8 cellular contexts compared by ENCODE assay signal in genomic region chr12:72346331-72346944, GRCh38.
DNase-seq lines count a peak whose midpoint lies in the region; ATAC-seq, FAIRE-seq and TF ChIP-seq lines count a peak whose summit lies in the region.

No MANE protein-coding gene starts in this region.

- H3K36me3 Mint-ChIP-seq in MCF 10A (ENCODE audit: insufficient read depth, unreplicated experiment), result no peaks in the 10 kb centered on the region

- H3K27me3 ChIP-seq in kidney epithelial cell (ENCODE audit: control insufficient read depth, insufficient read depth, low read length), result no peaks in the 10 kb centered on the region

- H3K79me2 ChIP-seq in OCI-LY7 (ENCODE audit: insufficient read depth, low read depth, low read length), result no peaks in the 10 kb centered on the region

- POLR2A ChIA-PET in OCI-LY7 (lab: Charles Lee), result no interaction called here
- POLR2A ChIA-PET in MCF 10A (lab: Yijun Ruan, JAX), result no interaction called here

- H3K4me3 ChIP-seq in Jurkat, Clone E6-1 (ENCODE audit: low read length), result no peak overlapping the region
- H3K4me3 ChIP-seq in OCI-LY7 (ENCODE audit: low read depth, low read length, poor library complexity, severe bottlenecking) (no peak overlapping the region), kidney epithelial cell (ENCODE audit: low read depth, low read length) (no peak overlapping the region)

- no peaks in the 10 kb centered on the region for H3K9me2 ChIP-seq in OCI-LY7 (ENCODE audit: insufficient read depth, low read length)

- no peak overlapping the region for H2AFZ ChIP-seq in OCI-LY7 (ENCODE audit: low read length)

- ATAC-seq in Right ventricle myocardium inferior, result peak; percentile 50
- ATAC-seq in stimulated activated naive CD8-positive, alpha-beta T cell treated with anti-CD3 and anti-CD28 coated beads, Interleukin-15, Interleukin-2, amounts not matched to agents 100 U/mL and 50 U/mL, for 24 hours, result peak; percentile 63

- H3K27ac ChIP-seq in OCI-LY7 (ENCODE audit: low read depth, low read length, poor library complexity, severe bottlenecking), result no peak overlapping the region

- H3K4me2 ChIP-seq in OCI-LY7 (ENCODE audit: low read length), result no peak overlapping the region

- H3K4me3 Mint-ChIP-seq in MCF 10A (ENCODE audit: unreplicated experiment), result no peak overlapping the region

- TF ChIP-seq POLR2A in H54 (IDR thresholded peaks at IDR 0.05; ENCODE audit: low read depth, low read length), result no peak

- no peaks in the 10 kb centered on the region for H3K4me1 ChIP-seq in OCI-LY7 (ENCODE audit: insufficient read depth, low read length, poor library complexity, severe bottlenecking)

- no peaks in the 10 kb centered on the region for H3K9me3 ChIP-seq in OCI-LY7 (ENCODE audit: low read length)

- BruUV-seq in OCI-LY7 (replicated peaks; lab: Mats Ljungman, UMichigan) (no TSS peak), MCF 10A (replicated peaks; lab: Mats Ljungman, UMichigan) (no TSS peak)

- H3K9me3 Mint-ChIP-seq in MCF 10A (ENCODE audit: unreplicated experiment), result no peaks in the 10 kb centered on the region

- no peaks in the 10 kb centered on the region for H4K20me1 ChIP-seq in OCI-LY7 (ENCODE audit: insufficient read depth, low read length)

- FAIRE-seq in H54 (lab: Jason Lieb, UNC), result peak; percentile 92

- H3K4me1 Mint-ChIP-seq in MCF 10A (ENCODE audit: insufficient read depth, unreplicated experiment), result no peaks in the 10 kb centered on the region

- DNase-seq in Right ventricle myocardium inferior (ENCODE audit: missing footprints), result no peak
- no peak for DNase-seq in cardiac septum (ENCODE audit: low spot score)
- peak; percentile 11 for DNase-seq in H54 (ENCODE audit: insufficient read length, low spot score)
- peak; percentile 79 for DNase-seq in Jurkat, Clone E6-1 (ENCODE audit: low read depth, low spot score)
- DNase-seq in OCI-LY7 (ENCODE audit: low spot score), result peak; percentile 73
- DNase-seq in MCF 10A (ENCODE audit: unreplicated experiment), result peak; percentile 88
- peak; percentile 50 for DNase-seq in kidney epithelial cell (ENCODE audit: low read depth)
- peak; percentile 33 for DNase-seq in stimulated activated naive CD8-positive, alpha-beta T cell treated with anti-CD3 and anti-CD28 coated beads, Interleukin-15, Interleukin-2, amounts not matched to agents 100 U/mL and 50 U/mL, for 24 hours

- CTCF ChIA-PET in OCI-LY7 (lab: Charles Lee; ENCODE audit: unreplicated experiment) (no interaction called here), MCF 10A (lab: Yijun Ruan, JAX) (interaction anchor here (0.6 to 2.5 kb wide), 26 partner anchors 8 to 1971 kb away, joined by 3 to 16 read pairs (median 3); no protein-coding TSS in a partner anchor)

- no peaks in the 10 kb centered on the region for H3K36me3 ChIP-seq in OCI-LY7 (ENCODE audit: insufficient read depth, low read length)
- no peaks in the 10 kb centered on the region for H3K36me3 ChIP-seq in kidney epithelial cell (ENCODE audit: control insufficient read depth, insufficient read depth, low read length)

- TF ChIP-seq CTCF in OCI-LY7 (conservative IDR thresholded peaks at IDR 0.05; ENCODE audit: low read length) (peak; percentile 80), MCF 10A (IDR thresholded peaks at IDR 0.05; ENCODE audit: unreplicated experiment) (peak; percentile 56), kidney epithelial cell (IDR thresholded peaks at IDR 0.05; ENCODE audit: insufficient read depth, low read length, poor library complexity, severe bottlenecking) (peak; percentile 65)

- no peaks in the 10 kb centered on the region for H3K27me3 Mint-ChIP-seq in MCF 10A (ENCODE audit: insufficient read depth, unreplicated experiment)

- intact Hi-C loops in Right ventricle myocardium inferior (cut with DNase I) (no loop called here), cardiac septum (cut with DNase I) (no loop called here), OCI-LY7 (cut with micrococcal nuclease; ENCODE audit: unreplicated experiment) (no loop called here), MCF 10A (cut with micrococcal nuclease) (loop anchor here (1.0 to 10.0 kb wide), 5 partner anchors 329 to 1971 kb away; no protein-coding TSS in a partner anchor)

- no peak overlapping the region for H3K27ac Mint-ChIP-seq in MCF 10A (ENCODE audit: low read depth, unreplicated experiment)

Comparison
In these comparisons a context has a peak if more than half of its experiments do, and no peak if none do; other contexts are left out.
1. DNase-seq: peak in H54 (single experiment), Jurkat, Clone E6-1 (single experiment), OCI-LY7 (single experiment), MCF 10A (single experiment), kidney epithelial cell (single experiment) and stimulated activated naive CD8-positive, alpha-beta T cell treated with anti-CD3 and anti-CD28 coated beads, Interleukin-15, Interleukin-2, amounts not matched to agents 100 U/mL and 50 U/mL, for 24 hours (single experiment); none in Right ventricle myocardium inferior (single experiment) and cardiac septum (single experiment).
2. Peak in every context shown above with its lines, with median percentiles within 50 percentile points of each other: CTCF ChIP-seq.